ENCODE assay signal across 8 cellular contexts in genomic region chr15:43824302-43825246, GRCh38. TPM values are rescaled to one million over a fixed set of nuclear protein-coding genes. Genes with fewer than 3 reads are reported as not detected.
DNase-seq lines count a peak whose midpoint lies in the region; ATAC-seq, FAIRE-seq and TF ChIP-seq lines count a peak whose summit lies in the region.

MFAP1 (minus strand) TSS chr15:43824690; CDS start chr15:43824569, 121 bp downstream.

- no peak for TF ChIP-seq EP300 in A549 (IDR thresholded peaks at IDR 0.05)

- no peaks in the 10 kb centered on the region for H3K27me3 ChIP-seq in bronchial epithelial cell (ENCODE audit: control insufficient read depth, insufficient read depth, low read length)
- no peaks in the 10 kb centered on the region for H3K27me3 ChIP-seq in small intestine (ENCODE audit: control insufficient read depth in 2 of 2, insufficient read depth in 2 of 2, low read length in 2 of 2)

- peaks cover 1% of the 10 kb centered on the region for H3K36me3 ChIP-seq in bronchial epithelial cell (ENCODE audit: control insufficient read depth, insufficient read depth, low read length)
- H3K36me3 ChIP-seq in small intestine (ENCODE audit: control insufficient read depth in 2 of 2, insufficient read depth in 2 of 2, low read length in 2 of 2), result no peaks in the 10 kb centered on the region

- WGBS in A549 (ENCODE audit: missing lambda C conversion rate), result 9% methylated on average over 46 of the region's 46 CpGs
- WGBS in small intestine, 3 donors, result 8 to 10% (median 8%) methylated on average over 46 of the region's 46 CpGs

- CTCF ChIA-PET in A549 (lab: Yijun Ruan, JAX), result no interaction called here

- DNase-seq in A549 (ENCODE audit: low read depth in 1 of 2, low spot score in 1 of 2) (peak; percentile 90 to 96), NCI-H2227 treated with DMSO at 0.1 percent for 48 hours (lab: John Stamatoyannopoulos, UW) (peak; percentile 96), bronchial epithelial cell (ENCODE audit: low read depth) (peak; percentile 97), iPS-NIHi11 (ENCODE audit: low spot score) (peak; percentile 94), small intestine (peak; percentile 97)

- peak; percentile 66 for TF ChIP-seq POLR2A in A549 (IDR thresholded peaks at IDR 0.05; ENCODE audit: low read length)

- ATAC-seq in A549, result peak; percentile 89 to 94
- ATAC-seq in GM18868 (IDR thresholded peaks at IDR 0.05; ENCODE audit: unreplicated experiment), result peak; percentile 84
- ATAC-seq in HG03159 (IDR thresholded peaks at IDR 0.05; ENCODE audit: unreplicated experiment), result peak; percentile 73

- H3K9me3 ChIP-seq in A549 (no peaks in the 10 kb centered on the region), small intestine (ENCODE audit: control insufficient read depth, low read depth) (no peaks in the 10 kb centered on the region)

- TF ChIP-seq RAD21 in A549 (conservative IDR thresholded peaks at IDR 0.05 in 1 of 2, IDR thresholded peaks at IDR 0.05 in 1 of 2), result no peak

- no peak for TF ChIP-seq CTCF in A549 (IDR thresholded peaks at IDR 0.05)
- TF ChIP-seq CTCF in WI38 (IDR thresholded peaks at IDR 0.05; ENCODE audit: low read depth, low read length), result no peak
- no peak for TF ChIP-seq CTCF in bronchial epithelial cell (IDR thresholded peaks at IDR 0.05; ENCODE audit: insufficient read depth, low read length, severe bottlenecking)

- H3K4me3 ChIP-seq in A549 (peak within 1 kb of the TSS; percentile 77), WI38 (ENCODE audit: low read depth, low read length) (peak within 1 kb of the TSS; percentile 81), bronchial epithelial cell (ENCODE audit: low read depth, low read length) (peak within 1 kb of the TSS; percentile 92), small intestine (ENCODE audit: low read depth in 1 of 2, low read length in 2 of 2) (peak within 1 kb of the TSS; percentile 65 to 78)

- peak within 1 kb of the TSS; percentile 88 for H3K4me2 ChIP-seq in A549

- H3K4me1 ChIP-seq in A549 (peaks cover 18% of the 10 kb centered on the region; the same call in 2 of the 3 replicates), small intestine (ENCODE audit: control insufficient read depth in 2 of 2, insufficient read depth in 1 of 2, low read depth in 1 of 2, low read length in 1 of 2) (peaks cover 0 to 4% of the 10 kb centered on the region in 2 donors)

- POLR2A ChIA-PET in A549 (lab: Yijun Ruan, JAX), result interaction anchor here (0.8 to 1.2 kb wide), 7 partner anchors 20 to 888 kb away, joined by 3 to 7 read pairs (median 4); partner anchors contain the start of genes ELL3, HYPK and SERINC4

- peak; percentile 67 for FAIRE-seq in A549 (lab: Jason Lieb, UNC)
- peak; percentile 91 for FAIRE-seq in bronchial epithelial cell (lab: Jason Lieb, UNC)
- FAIRE-seq in small intestine (lab: Jason Lieb, UNC), result peak; percentile 62

- H3K27ac ChIP-seq in A549, result peak within 1 kb of the TSS; percentile 82 to 92
- peak within 1 kb of the TSS; percentile 27 to 96 for H3K27ac ChIP-seq in small intestine (ENCODE audit: low read depth in 1 of 2, low read length in 1 of 2)

TF ChIP-seq in A549, 52 proteins besides CTCF, POLR2A, EP300 and RAD21:
- TF ChIP-seq HOXB5 (CRISPR knock-in tag; IDR thresholded peaks at IDR 0.05), result no peak
- TF ChIP-seq MAZ (IDR thresholded peaks at IDR 0.05; ENCODE audit: borderline replicate concordance, low read depth, low read length), result no peak
- no peak for TF ChIP-seq ZC3H11A (IDR thresholded peaks at IDR 0.05)
- no peak for TF ChIP-seq FOSB (CRISPR knock-in tag; IDR thresholded peaks at IDR 0.05)
- no peak for TF ChIP-seq RNF2 (IDR thresholded peaks at IDR 0.05; ENCODE audit: borderline replicate concordance, low read depth)
- peak; percentile 67; the same call in 1 of the 2 replicates for TF ChIP-seq PHF8 (IDR thresholded peaks at IDR 0.05; ENCODE audit: borderline replicate concordance, low read depth)
- no peak for TF ChIP-seq FOSL2 (IDR thresholded peaks at IDR 0.05)
- no peak for TF ChIP-seq FOSL2 (CRISPR knock-in tag; IDR thresholded peaks at IDR 0.05)
- peak; percentile 57; the same call in 1 of the 3 replicates for TF ChIP-seq BCL3 (IDR thresholded peaks at IDR 0.05)
- no peak for TF ChIP-seq NFE2L2 (conservative IDR thresholded peaks at IDR 0.05; ENCODE audit: low read length)
- TF ChIP-seq MAX (IDR thresholded peaks at IDR 0.05), result peak; percentile 98
- TF ChIP-seq HMGXB4 (CRISPR knock-in tag; IDR thresholded peaks at IDR 0.05; ENCODE audit: borderline replicate concordance), result no peak
- no peak for TF ChIP-seq NPAS2 (CRISPR knock-in tag; IDR thresholded peaks at IDR 0.05; ENCODE audit: borderline replicate concordance)
- TF ChIP-seq MYC (IDR thresholded peaks at IDR 0.05; ENCODE audit: borderline replicate concordance, low read length), result no peak
- TF ChIP-seq RFX5 (IDR thresholded peaks at IDR 0.05), result 0 out of 2 replicates have a peak, but pooled peaks have one; percentile 21
- no peak for TF ChIP-seq ESRRA (IDR thresholded peaks at IDR 0.05; ENCODE audit: borderline replicate concordance, low read length)
- TF ChIP-seq E2F6 (IDR thresholded peaks at IDR 0.05; ENCODE audit: borderline replicate concordance, low read depth), result peak; percentile 100
- TF ChIP-seq GATA3 (IDR thresholded peaks at IDR 0.05; ENCODE audit: borderline replicate concordance), result no peak
- no peak for TF ChIP-seq HEYL (CRISPR knock-in tag; IDR thresholded peaks at IDR 0.05)
- no peak for TF ChIP-seq USF2 (IDR thresholded peaks at IDR 0.05)
- TF ChIP-seq TP53 (CRISPR knock-in tag; IDR thresholded peaks at IDR 0.05), result no peak
- TF ChIP-seq BHLHE40 (IDR thresholded peaks at IDR 0.05; ENCODE audit: low read depth, low read length), result no peak
- no peak for TF ChIP-seq JUNB (IDR thresholded peaks at IDR 0.05)
- TF ChIP-seq EHMT2 (IDR thresholded peaks at IDR 0.05; ENCODE audit: low read depth), result no peak
- TF ChIP-seq TFCP2L1 (CRISPR knock-in tag; IDR thresholded peaks at IDR 0.05), result no peak
- no peak for TF ChIP-seq RCOR1 (IDR thresholded peaks at IDR 0.05; ENCODE audit: low read depth, low read length)
- TF ChIP-seq ZNF302 (CRISPR knock-in tag; IDR thresholded peaks at IDR 0.05), result no peak
- TF ChIP-seq FOXS1 (CRISPR knock-in tag; IDR thresholded peaks at IDR 0.05), result no peak
- no peak for TF ChIP-seq ZFP36 (IDR thresholded peaks at IDR 0.05; ENCODE audit: borderline replicate concordance, partially characterized antibody)
- TF ChIP-seq CBX2 (IDR thresholded peaks at IDR 0.05; ENCODE audit: borderline replicate concordance, low read depth), result no peak
- TF ChIP-seq JUN (IDR thresholded peaks at IDR 0.05), result peak; percentile 52 to 71; a peak in 2 of 5 replicates

RNA-seq across cellular contexts. Expression of gene MFAP1, which starts in this region (rescaled TPM):
- 22.5 and 31.7 TPM in 2 replicates for polyA plus RNA-seq in A549 (2011; rRNA removed)
- polyA plus RNA-seq in A549 (2012; cell fraction: cytosol; rRNA removed), result 8.0 and 10.5 TPM in 2 replicates
- 5.2 and 6.8 TPM in 2 replicates for polyA plus RNA-seq in A549 (2012; cell fraction: nucleus; rRNA removed)
- polyA plus RNA-seq in A549 (2017; fragmentation: RNase III; extraction: RNeasy Plus Mini Kit Qiagen cat#74134 plus additional on column Dnase treatment), result 37.4 to 40.3 TPM (median 40.1 TPM) in 3 replicates
- polyA minus RNA-seq in A549 (2011; rRNA and poly(A)+ RNA removed), result 12.5 and 12.7 TPM in 2 replicates
- 20.8 and 30.3 TPM in 2 replicates for total RNA-seq in bronchial epithelial cell
- polyA plus RNA-seq in small intestine, result 10 to 100 TPM; 16.2 to 19.7 (median 19.2) TPM

Comparison
In these comparisons a context has a peak if more than half of its experiments do, and no peak if none do; other contexts are left out.
1. Peak in every context shown above with its lines: DNase-seq, ATAC-seq, H3K4me3 ChIP-seq and H3K27ac ChIP-seq.